ENCODE assay signal across 1 cellular context in the genomic region with DNA sequence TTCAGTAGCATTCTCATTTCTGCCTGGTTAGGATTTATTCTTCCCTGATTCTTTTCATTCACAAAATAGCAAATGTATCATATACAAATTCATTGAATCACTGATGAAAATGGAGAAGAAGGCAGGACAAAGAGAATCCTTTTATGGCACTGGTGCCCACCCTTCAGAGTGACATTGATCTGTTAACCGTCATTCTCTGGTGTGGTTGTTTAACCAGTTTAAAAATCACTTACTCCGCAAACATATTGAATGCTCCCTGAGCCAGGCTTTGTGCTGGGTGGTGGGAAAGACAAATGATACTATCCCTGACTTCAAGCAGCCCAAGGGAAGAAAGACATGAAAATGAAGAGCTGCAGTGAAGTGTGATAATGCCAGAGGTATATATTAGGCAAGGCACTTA.
TF ChIP-seq lines count a peak whose summit lies in the region.

No MANE protein-coding gene starts in this region.

TF ChIP-seq in GM23338, 12 proteins besides CTCF, POLR2A, EP300 and RAD21:
- TF ChIP-seq EZH2 (IDR thresholded peaks at IDR 0.05; ENCODE audit: low read depth, unreplicated experiment) (no peak), ZNF114 (CRISPR knock-in tag; IDR thresholded peaks at IDR 0.05) (no peak), JUNB (IDR thresholded peaks at IDR 0.05; ENCODE audit: unreplicated experiment) (no peak), CREB1 (CRISPR knock-in tag; IDR thresholded peaks at IDR 0.05; ENCODE audit: low read depth) (no peak), NANOG (IDR thresholded peaks at IDR 0.05; ENCODE audit: borderline replicate concordance) (no peak)
- TF ChIP-seq, protein P1, sequence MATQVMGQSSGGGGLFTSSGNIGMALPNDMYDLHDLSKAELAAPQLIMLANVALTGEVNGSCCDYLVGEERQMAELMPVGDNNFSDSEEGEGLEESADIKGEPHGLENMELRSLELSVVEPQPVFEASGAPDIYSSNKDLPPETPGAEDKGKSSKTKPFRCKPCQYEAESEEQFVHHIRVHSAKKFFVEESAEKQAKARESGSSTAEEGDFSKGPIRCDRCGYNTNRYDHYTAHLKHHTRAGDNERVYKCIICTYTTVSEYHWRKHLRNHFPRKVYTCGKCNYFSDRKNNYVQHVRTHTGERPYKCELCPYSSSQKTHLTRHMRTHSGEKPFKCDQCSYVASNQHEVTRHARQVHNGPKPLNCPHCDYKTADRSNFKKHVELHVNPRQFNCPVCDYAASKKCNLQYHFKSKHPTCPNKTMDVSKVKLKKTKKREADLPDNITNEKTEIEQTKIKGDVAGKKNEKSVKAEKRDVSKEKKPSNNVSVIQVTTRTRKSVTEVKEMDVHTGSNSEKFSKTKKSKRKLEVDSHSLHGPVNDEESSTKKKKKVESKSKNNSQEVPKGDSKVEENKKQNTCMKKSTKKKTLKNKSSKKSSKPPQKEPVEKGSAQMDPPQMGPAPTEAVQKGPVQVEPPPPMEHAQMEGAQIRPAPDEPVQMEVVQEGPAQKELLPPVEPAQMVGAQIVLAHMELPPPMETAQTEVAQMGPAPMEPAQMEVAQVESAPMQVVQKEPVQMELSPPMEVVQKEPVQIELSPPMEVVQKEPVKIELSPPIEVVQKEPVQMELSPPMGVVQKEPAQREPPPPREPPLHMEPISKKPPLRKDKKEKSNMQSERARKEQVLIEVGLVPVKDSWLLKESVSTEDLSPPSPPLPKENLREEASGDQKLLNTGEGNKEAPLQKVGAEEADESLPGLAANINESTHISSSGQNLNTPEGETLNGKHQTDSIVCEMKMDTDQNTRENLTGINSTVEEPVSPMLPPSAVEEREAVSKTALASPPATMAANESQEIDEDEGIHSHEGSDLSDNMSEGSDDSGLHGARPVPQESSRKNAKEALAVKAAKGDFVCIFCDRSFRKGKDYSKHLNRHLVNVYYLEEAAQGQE (IDR thresholded peaks at IDR 0.05; ENCODE audit: unreplicated experiment) = no peak
